Comparison of ENCODE assay signal across 14 cellular contexts in genomic region chr3:167813169-167814123, GRCh38.
DNase-seq lines count a peak whose midpoint lies in the region; ATAC-seq and TF ChIP-seq lines count a peak whose summit lies in the region.
"Had no signal": no experiment of that assay in that cellular context is flagged by ENCODE, and none has a peak within 500 bp of the region (broad histone marks: within the 10 kb centered on the region; RNA-seq: fewer than 3 reads in every experiment).

No MANE protein-coding gene starts in this region.

- POLR2A ChIA-PET in PC-3 (lab: Charles Lee; ENCODE audit: unreplicated experiment) = no interaction called here

- TF ChIP-seq POLR2A in suprapubic skin (IDR thresholded peaks at IDR 0.05) = no peak

- no peaks in the 10 kb centered on the region for H3K9me3 ChIP-seq in PC-3 (ENCODE audit: low read length)
- no peaks in the 10 kb centered on the region for H3K9me3 ChIP-seq in suprapubic skin

- H3K9ac ChIP-seq in PC-3 (ENCODE audit: low read length) = peak overlapping the region; percentile 49

- WGBS in suprapubic skin = 67% methylated on average over 6 of the region's 6 CpGs

- no peaks in the 10 kb centered on the region for H3K79me2 ChIP-seq in PC-3 (ENCODE audit: low read length)

- TF ChIP-seq EP300 in suprapubic skin (IDR thresholded peaks at IDR 0.05) = no peak

- DNase-seq in PC-3 (peak; percentile 30), medulla oblongata (ENCODE audit: extremely low spot score) (peak; percentile 9), suprapubic skin (ENCODE audit: low spot score in 2 of 2) (no peak), HK-2 (ENCODE audit: unreplicated experiment) (no peak), C1 segment of cervical spinal cord (lab: John Stamatoyannopoulos, UW) (no peak)
- DNase-seq: activated CD4-positive, alpha-beta T cell treated with anti-CD3 and anti-CD28 coated beads, Interleukin-2, amount 50 U/mL, for 1 hour; activated T-cell treated with anti-CD3 and anti-CD28 coated beads, Interleukin-2, amount 50 U/mL, for 1 hour; cerebellar nuclear complex; DMS79; NCI-H1417 treated with DMSO at 0.1 percent for 48 hours; NCI-H226; NK-92 treated with Interleukin-12 subunit alpha and Interleukin-12 subunit beta, amount 100 ng/mL, for 24 hours had no signal

- no peak overlapping the region for H3K4me3 ChIP-seq in PC-3 (ENCODE audit: low read length)
- H3K4me3 ChIP-seq in suprapubic skin = no peak overlapping the region

- no peaks in the 10 kb centered on the region for H3F3A ChIP-seq in PC-3 (ENCODE audit: low read length, unreplicated experiment)

- H2AFZ ChIP-seq in PC-3 (ENCODE audit: low read length) = peak overlapping the region; percentile 23; the same call in 1 of the 2 replicates

- H3K27ac ChIP-seq in PC-3 (ENCODE audit: low read length) = peak overlapping the region; percentile 82
- peak overlapping the region; percentile 76 for H3K27ac ChIP-seq in cingulate gyrus (ENCODE audit: low read depth, low read length)
- H3K27ac ChIP-seq in suprapubic skin = peak overlapping the region; percentile 15

- H3K27me3 ChIP-seq in PC-3 (ENCODE audit: low read length) (no peaks in the 10 kb centered on the region), suprapubic skin (no peaks in the 10 kb centered on the region)

- no peaks in the 10 kb centered on the region for H3K9me2 ChIP-seq in PC-3 (replicated peaks; ENCODE audit: low read length)

- CTCF ChIA-PET in PC-3 (lab: Charles Lee) = interaction anchor here (1.6 kb wide), 1 partner anchor 72 kb away, joined by 7 read pairs; no protein-coding TSS in a partner anchor

- H3K36me3 ChIP-seq in PC-3 (ENCODE audit: low read depth, low read length) (no peaks in the 10 kb centered on the region), suprapubic skin (no peaks in the 10 kb centered on the region)

- H3K4me1 ChIP-seq in PC-3 (ENCODE audit: insufficient read depth, low read length) (peaks cover 55% of the 10 kb centered on the region), suprapubic skin (peaks cover 26% of the 10 kb centered on the region)

- intact Hi-C loops in PC-3 (cut with micrococcal nuclease) = loop anchor here (1.0 to 2.0 kb wide), 2 partner anchors 15 to 78 kb away; partner anchors contain the start of gene SERPINI1

- no peaks in the 10 kb centered on the region for H4K20me1 ChIP-seq in PC-3 (ENCODE audit: low read length)

- ATAC-seq in PC-3 = no peak
- no peak for ATAC-seq in GM19455 (IDR thresholded peaks at IDR 0.05; ENCODE audit: unreplicated experiment)

- BruUV-seq in PC-3 (replicated peaks; lab: Mats Ljungman, UMichigan) = no TSS peak

- peak overlapping the region; percentile 40 for H3K4me2 ChIP-seq in PC-3 (ENCODE audit: low read length)

- TF ChIP-seq CTCF in PC-3 (conservative IDR thresholded peaks at IDR 0.05; ENCODE audit: low read depth, low read length) (no peak), suprapubic skin (IDR thresholded peaks at IDR 0.05) (no peak)

Comparison
In these comparisons a context has a peak if more than half of its experiments do, and no peak if none do; other contexts are left out.
1. DNase-seq: peak in PC-3 (single experiment) and medulla oblongata (single experiment); none in suprapubic skin (0 of 2), HK-2 (single experiment) and C1 segment of cervical spinal cord (0 of 14).
2. H3K27ac ChIP-seq: peak in every context shown above with its lines; median percentile 82 in PC-3; 76 in cingulate gyrus; 15 in suprapubic skin.